20 cellular contexts compared by ENCODE assay signal in the genomic region with DNA sequence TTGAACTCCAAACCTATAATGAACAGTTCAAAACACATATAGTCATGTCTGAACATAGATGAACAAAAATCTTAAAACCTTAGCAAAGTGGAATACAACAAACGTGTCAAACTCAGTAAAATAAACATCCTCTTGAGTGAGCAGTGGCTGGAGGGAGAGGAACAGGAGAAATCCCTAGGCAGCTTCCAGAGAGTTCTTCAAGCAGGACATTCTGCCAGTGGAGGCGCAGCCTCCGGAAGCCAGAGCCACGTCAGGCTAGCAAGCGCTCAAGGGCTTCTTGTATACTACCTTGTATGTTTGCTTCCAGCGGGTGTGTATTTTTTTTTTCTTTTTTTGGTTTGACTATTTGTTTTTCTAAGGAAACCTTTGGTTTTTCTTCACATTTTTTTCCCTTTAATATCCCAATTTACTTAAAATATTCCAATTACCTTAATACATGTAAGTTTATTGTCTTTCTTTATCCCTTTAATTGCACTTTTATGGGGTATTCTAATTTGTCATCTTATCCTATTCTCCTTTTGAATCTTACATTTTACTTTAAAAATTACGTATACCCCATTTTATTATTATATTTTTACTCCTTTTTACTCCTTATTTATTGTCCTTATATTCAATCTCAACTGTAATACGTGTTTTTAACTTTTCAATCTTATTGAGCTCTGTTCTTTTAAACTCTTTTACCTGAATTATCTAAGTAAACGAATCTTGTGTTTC. TPM values are rescaled to one million over a fixed set of nuclear protein-coding genes. Genes with fewer than 3 reads are reported as not detected.
DNase-seq lines count a peak whose midpoint lies in the region; ATAC-seq, FAIRE-seq and TF ChIP-seq lines count a peak whose summit lies in the region.
"Had no signal": no experiment of that assay in that cellular context is flagged by ENCODE, and none has a peak within 500 bp of the region (broad histone marks: within the 10 kb centered on the region; RNA-seq: fewer than 3 reads in every experiment).

No MANE protein-coding gene starts in this region.

- H2AK5ac ChIP-seq in H9 (ENCODE audit: insufficient read length, low read length) = no peak overlapping the region

- H3K79me2 ChIP-seq in H9 (ENCODE audit: insufficient read depth, low read length) (no peaks in the 10 kb centered on the region), mammary epithelial cell (ENCODE audit: insufficient read depth, low read length) (no peaks in the 10 kb centered on the region)

- no peak overlapping the region for H3K23ac ChIP-seq in H9 (ENCODE audit: insufficient read length, low read depth, low read length)

- no peak overlapping the region for H4K91ac ChIP-seq in H9 (ENCODE audit: insufficient read length, low read depth, low read length)

- no peaks in the 10 kb centered on the region for H3K23me2 ChIP-seq in H9 (ENCODE audit: insufficient read length, low read depth, low read length, poor library complexity, severe bottlenecking)

- no peak for FAIRE-seq in bronchial epithelial cell (lab: Jason Lieb, UNC)
- FAIRE-seq: astrocyte, kidney had no signal

- H2BK120ac ChIP-seq in H9 (ENCODE audit: low read depth, low read length, poor library complexity, severe bottlenecking) = no peak overlapping the region

- peaks cover 32 to 37% of the 10 kb centered on the region in 2 experiments for H3K4me1 Mint-ChIP-seq in H9
- peaks cover 24% of the 10 kb centered on the region for H3K4me1 Mint-ChIP-seq in nephron

- H3K36me3 Mint-ChIP-seq in H9 (ENCODE audit: insufficient read depth in 1 of 3, low read depth in 3 of 3) (peaks cover 0 to 4% (median 4%) of the 10 kb centered on the region in 3 experiments; a peak in 2 of 7 replicates), nephron (ENCODE audit: low read depth) (no peaks in the 10 kb centered on the region)
- H3K36me3 Mint-ChIP-seq: T-cell, type B pancreatic cell had no signal

- intact Hi-C loops in left ventricle myocardium inferior (cut with micrococcal nuclease) = no loop called here
- intact Hi-C loops in lower leg skin (cut with DNase I; ENCODE audit: low total_unique reads) = no loop called here
- intact Hi-C loops in mammary epithelial cell (cut with micrococcal nuclease) = no loop called here

- no peak overlapping the region for H3K14ac ChIP-seq in H9 (ENCODE audit: insufficient read depth, low read length)

- no peaks in the 10 kb centered on the region for H3K27me3 ChIP-seq in H9 (ENCODE audit: insufficient read depth, low read length)
- no peaks in the 10 kb centered on the region for H3K27me3 ChIP-seq in bronchial epithelial cell (ENCODE audit: control insufficient read depth, insufficient read depth, low read length)
- no peaks in the 10 kb centered on the region for H3K27me3 ChIP-seq in left ventricle myocardium inferior (ENCODE audit: low read depth)
- H3K27me3 ChIP-seq in mammary epithelial cell (ENCODE audit: insufficient read depth, low read length) = no peaks in the 10 kb centered on the region
- H3K27me3 ChIP-seq: gastrocnemius medialis had no signal

- H3K4me2 ChIP-seq in H9 (ENCODE audit: insufficient read depth, insufficient read length, low read length) = no peak overlapping the region
- H3K4me2 ChIP-seq in mammary epithelial cell (ENCODE audit: insufficient read depth, low read depth, low read length) = no peak overlapping the region

- H3K27ac ChIP-seq in H9 (ENCODE audit: insufficient read length, low read depth, low read length) = no peak overlapping the region
- H3K27ac ChIP-seq in left ventricle myocardium inferior (replicated peaks) = peak overlapping the region; percentile 17
- no peak overlapping the region for H3K27ac ChIP-seq in mammary epithelial cell (ENCODE audit: insufficient read depth, low read depth, low read length)

- H3K4me3 Mint-ChIP-seq in H9 (no peak overlapping the region; a peak in 1 of 5 replicates), nephron (no peak overlapping the region)
- H3K4me3 Mint-ChIP-seq: T-cell, type B pancreatic cell had no signal

- no peak for TF ChIP-seq POLR2A in lower leg skin (IDR thresholded peaks at IDR 0.05)

- DNase-seq in H9 (peak; percentile 46), bronchial epithelial cell (ENCODE audit: low read depth) (peak; percentile 32), left ventricle myocardium inferior (peak; percentile 50), amniotic stem cell (lab: John Stamatoyannopoulos, UW) (no peak), lower leg skin (ENCODE audit: low spot score in 2 of 2) (no peak), mammary epithelial cell (no peak)
- DNase-seq: activated CD4-positive, CD25-positive, alpha-beta regulatory T cell; effector CD8-positive, alpha-beta T cell; gastrocnemius medialis; GF-D8; kidney; NCI-H2029 treated with DMSO at 0.1 percent for 48 hours; NCI-H748 treated with DMSO at 0.1 percent for 48 hours; retina; stimulated activated CD4-positive, alpha-beta T cell treated with anti-CD3 and anti-CD28 coated beads, Interleukin-2, amount 100 ng/mL, for 24 hours; T-cell had no signal

- H2BK20ac ChIP-seq in H9 (ENCODE audit: low read depth, low read length, poor library complexity, severe bottlenecking) = no peak overlapping the region

- no peak overlapping the region for H2BK15ac ChIP-seq in H9 (ENCODE audit: low read depth, low read length)

- 100% methylated on average over 2 of the region's 9 CpGs for WGBS in H9 (ENCODE audit: extremely low coverage, insufficient read length, low lambda C conversion rate)
- WGBS in lower leg skin, 2 donors = 81 to 83% methylated on average over 9 of the region's 9 CpGs
- WGBS in mammary epithelial cell (ENCODE audit: low coverage, missing lambda C conversion rate) = 78% methylated on average over 9 of the region's 9 CpGs

- no TSS peak for BruUV-seq in mammary epithelial cell (replicated peaks; lab: Mats Ljungman, UMichigan)

- H3K9ac ChIP-seq in H9 (ENCODE audit: extremely low read depth, insufficient read length, low read length) (no peak overlapping the region), mammary epithelial cell (ENCODE audit: insufficient read depth, low read length) (no peak overlapping the region)

- H3K36me3 ChIP-seq in bronchial epithelial cell (ENCODE audit: control insufficient read depth, insufficient read depth, low read length) (no peaks in the 10 kb centered on the region), left ventricle myocardium inferior (no peaks in the 10 kb centered on the region), mammary epithelial cell (ENCODE audit: insufficient read depth, low read length) (no peaks in the 10 kb centered on the region)
- H3K36me3 ChIP-seq: gastrocnemius medialis had no signal

- H3K9me3 Mint-ChIP-seq in H9 (no peaks in the 10 kb centered on the region), nephron (no peaks in the 10 kb centered on the region)
- H3K9me3 Mint-ChIP-seq: T-cell, type B pancreatic cell had no signal

- H3K9me3 ChIP-seq in H9 (ENCODE audit: control insufficient read depth, low read depth, low read length) (no peaks in the 10 kb centered on the region), left ventricle myocardium inferior (replicated peaks) (no peaks in the 10 kb centered on the region), mammary epithelial cell (replicated peaks; ENCODE audit: insufficient read depth, low read length) (no peaks in the 10 kb centered on the region)
- H3K9me3 ChIP-seq: gastrocnemius medialis had no signal

- H2AFZ ChIP-seq in H9 (ENCODE audit: low read length) = no peak overlapping the region
- H2AFZ ChIP-seq in mammary epithelial cell (ENCODE audit: low read depth, low read length) = no peak overlapping the region

- H3K4me1 ChIP-seq in H9 (ENCODE audit: insufficient read depth, low read length) (peaks cover 2% of the 10 kb centered on the region; the same call in 1 of the 2 replicates), left ventricle myocardium inferior (peaks cover 20% of the 10 kb centered on the region), mammary epithelial cell (ENCODE audit: insufficient read depth, low read length) (peaks cover 6% of the 10 kb centered on the region)

- H3K4ac ChIP-seq in H9 (ENCODE audit: low read depth, low read length) = no peak overlapping the region

- dilution Hi-C loops in mammary epithelial cell (cut with HindIII; ENCODE audit: low sequenced_read_pairs) = no loop called here

- no peak for ATAC-seq in HG02884 (IDR thresholded peaks at IDR 0.05; ENCODE audit: unreplicated experiment)
- ATAC-seq: T-cell had no signal

- H3K79me1 ChIP-seq in H9 (ENCODE audit: insufficient read depth, low read depth, low read length, poor library complexity, severe bottlenecking) = no peaks in the 10 kb centered on the region

- CTCF ChIA-PET in mammary epithelial cell (lab: Charles Lee; ENCODE audit: low non-redundant PET) = interaction anchor here (0.6 kb wide), 1 partner anchor 211 kb away, joined by 3 read pairs; no protein-coding TSS in a partner anchor

- no peak overlapping the region for H4K5ac ChIP-seq in H9 (ENCODE audit: insufficient read length, low read depth, low read length)

- H2BK12ac ChIP-seq in H9 (ENCODE audit: insufficient read length, low read depth, low read length) = no peak overlapping the region

- no peak overlapping the region for H3K4me3 ChIP-seq in bronchial epithelial cell (ENCODE audit: low read depth, low read length)
- no peak overlapping the region for H3K4me3 ChIP-seq in left ventricle myocardium inferior
- H3K4me3 ChIP-seq in lower leg skin (ENCODE audit: low read depth, poor library complexity, severe bottlenecking) = no peak overlapping the region
- no peak overlapping the region for H3K4me3 ChIP-seq in mammary epithelial cell (replicated peaks in 1 of 3; ENCODE audit: insufficient read depth in 1 of 3, low read depth in 2 of 3, low read length in 3 of 3)
- H3K4me3 ChIP-seq: gastrocnemius medialis had no signal

- no peak overlapping the region for H3K56ac ChIP-seq in H9 (ENCODE audit: insufficient read length, low read depth, low read length)

- no peak overlapping the region for H4K8ac ChIP-seq in H9 (replicated peaks; ENCODE audit: insufficient read length, low read depth, low read length)

- H3K27ac Mint-ChIP-seq in H9 (peak overlapping the region in 2 of 3 experiments; percentile 72 to 73; a peak in 3 of 7 replicates), nephron (peak overlapping the region in 2 of 3 experiments; percentile 51 to 70)
- H3K27ac Mint-ChIP-seq: T-cell, type B pancreatic cell had no signal

- H3K18ac ChIP-seq in H9 (ENCODE audit: insufficient read length, low read depth, low read length) = no peak overlapping the region

- no peaks in the 10 kb centered on the region for H4K20me1 ChIP-seq in H9 (ENCODE audit: control insufficient read depth, insufficient read depth, insufficient read length)
- H4K20me1 ChIP-seq in mammary epithelial cell (ENCODE audit: insufficient read depth, low read length) = no peaks in the 10 kb centered on the region

- in situ Hi-C loops in mammary epithelial cell (cut with MboI; ENCODE audit: low sequenced_read_pairs in 2 of 2) = no loop called here

- H3K27me3 Mint-ChIP-seq in H9 (ENCODE audit: low read depth) = no peaks in the 10 kb centered on the region
- H3K27me3 Mint-ChIP-seq in nephron (ENCODE audit: low read depth) = no peaks in the 10 kb centered on the region
- H3K27me3 Mint-ChIP-seq: type B pancreatic cell had no signal

- TF ChIP-seq CTCF in H9 (conservative IDR thresholded peaks at IDR 0.05) (no peak), bronchial epithelial cell (IDR thresholded peaks at IDR 0.05; ENCODE audit: insufficient read depth, low read length, severe bottlenecking) (peak; percentile 8), left ventricle myocardium inferior (IDR thresholded peaks at IDR 0.05; ENCODE audit: borderline replicate concordance) (no peak), nephron (IDR thresholded peaks at IDR 0.05; ENCODE audit: unreplicated experiment in 3 of 3) (no peak), lower leg skin (IDR thresholded peaks at IDR 0.05) (no peak), mammary epithelial cell (conservative IDR thresholded peaks at IDR 0.05 in 1 of 2, IDR thresholded peaks at IDR 0.05 in 1 of 2; ENCODE audit: extremely low read depth in 1 of 2, insufficient read depth in 1 of 2, low read depth in 1 of 2, low read length in 2 of 2) (no peak)

- no peak overlapping the region for H3T11ph ChIP-seq in H9 (ENCODE audit: low read length)

- H2BK5ac ChIP-seq in H9 (ENCODE audit: insufficient read length, low read length) = no peak overlapping the region

RNA-seq across cellular contexts. Expression of a gene that starts 42.0 kb away (rescaled TPM):
- 1.2 and 1.4 TPM in 2 replicates for total RNA-seq in H9 (2021)
- total RNA-seq in bronchial epithelial cell = 0.13 TPM in 1 of 2 replicates, not detected in the other
- 4.3 TPM for total RNA-seq in left ventricle myocardium inferior
- under 1 TPM; 0.08 to 0.65 (median 0.18) TPM for total RNA-seq in lower leg skin
- total RNA-seq in mammary epithelial cell = under 1 TPM; 0.21 to 0.67 TPM
- 0.06 TPM for polyA plus RNA-seq in mammary epithelial cell
- not detected for polyA minus RNA-seq in mammary epithelial cell

RNA-seq across cellular contexts. Expression of a gene that starts 56.1 kb away (rescaled TPM):
- total RNA-seq in H9 (2021) = 20.1 and 21.9 TPM in 2 replicates
- 52.4 and 65.0 TPM in 2 replicates for total RNA-seq in bronchial epithelial cell
- total RNA-seq in left ventricle myocardium inferior = 29.4 TPM
- 10 to 100 TPM in 3 of 4 donors, 1 to 10 TPM in 1; 6.8 to 35.9 (median 12.8) TPM for total RNA-seq in lower leg skin
- 10 to 100 TPM; 40.8 to 66.5 TPM for total RNA-seq in mammary epithelial cell
- polyA plus RNA-seq in mammary epithelial cell = 23.6 TPM
- polyA minus RNA-seq in mammary epithelial cell = 68.2 TPM

Comparison
In these comparisons a context has a peak if more than half of its experiments do, and no peak if none do; other contexts are left out.
1. DNase-seq: peak in H9 (single experiment), bronchial epithelial cell (single experiment) and left ventricle myocardium inferior (single experiment); none in amniotic stem cell (single experiment), lower leg skin (0 of 2) and mammary epithelial cell (single experiment).